2 cellular contexts compared by ENCODE assay signal in genomic region chr6:168888102-168888501, GRCh38.
TF ChIP-seq lines count a peak whose summit lies in the region.

No MANE protein-coding gene starts in this region.

TF ChIP-seq in K562, 482 proteins besides CTCF, POLR2A, EP300 and RAD21:
- 0 out of 4 replicates have a peak, but pooled peaks of 1 of the 2 experiments have one; percentile 18 for TF ChIP-seq RCOR1 (IDR thresholded peaks at IDR 0.05; ENCODE audit: borderline replicate concordance in 1 of 2, low read depth in 2 of 2, low read length in 2 of 2)
- TF ChIP-seq GATA2 (CRISPR knock-in tag; IDR thresholded peaks at IDR 0.05), result no peak
- TF ChIP-seq CBX5 (IDR thresholded peaks at IDR 0.05; ENCODE audit: borderline replicate concordance, low read depth), result no peak
- TF ChIP-seq KDM1A (IDR thresholded peaks at IDR 0.05), result peak; percentile 82 to 87
- TF ChIP-seq RUNX1 (IDR thresholded peaks at IDR 0.05; ENCODE audit: low read depth), result no peak
- TF ChIP-seq ZC3H4 (CRISPR knock-in tag; IDR thresholded peaks at IDR 0.05; ENCODE audit: borderline replicate concordance), result no peak
- TF ChIP-seq THAP12 (CRISPR knock-in tag; IDR thresholded peaks at IDR 0.05), result no peak
- TF ChIP-seq CLOCK (CRISPR knock-in tag; IDR thresholded peaks at IDR 0.05; ENCODE audit: borderline replicate concordance), result no peak
- no peak for TF ChIP-seq RBM39 (optimal IDR thresholded peaks at IDR 0.05; ENCODE audit: low read depth, low read length)

TF ChIP-seq in H1, 55 proteins besides CTCF, POLR2A, EP300 and RAD21:
- TF ChIP-seq PHF8 (conservative IDR thresholded peaks at IDR 0.05; ENCODE audit: low read depth, low read length), result no peak
TF ChIP-seq in H1: peak in this region for 0.
